Comparison of ENCODE assay signal across 1 cellular context in the genomic region with DNA sequence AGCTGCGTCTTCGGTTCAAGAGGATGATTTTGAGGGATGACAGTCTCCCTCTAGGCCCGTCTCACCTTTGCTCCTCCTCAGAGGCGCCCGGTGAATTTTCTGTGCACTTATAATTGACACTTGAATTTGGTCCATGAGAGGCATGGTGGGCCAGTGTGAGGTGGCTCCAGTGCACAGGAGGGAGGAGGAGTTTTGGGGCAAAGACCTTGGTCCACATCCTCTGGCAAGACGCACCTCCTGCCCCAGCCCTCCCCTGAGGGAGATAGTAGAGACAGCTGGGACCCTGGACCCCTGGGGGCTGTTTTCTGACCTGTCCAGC.
TF ChIP-seq lines count a peak whose summit lies in the region.

No MANE protein-coding gene starts in this region.

TF ChIP-seq in HepG2, 621 proteins besides CTCF, POLR2A, EP300 and RAD21:
- TF ChIP-seq, protein P1, sequence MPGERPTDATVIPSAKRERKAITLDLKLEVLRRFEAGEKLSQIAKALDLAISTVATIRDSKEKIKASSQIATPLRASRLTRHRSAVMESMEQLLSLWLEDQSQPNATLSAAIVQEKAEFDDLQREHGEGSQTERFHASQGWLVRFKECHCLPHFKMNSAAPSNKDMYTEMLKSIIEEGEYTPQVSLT (CRISPR knock-in tag; IDR thresholded peaks at IDR 0.05; ENCODE audit: borderline replicate concordance, low read depth): no peak
- TF ChIP-seq U2AF2 (IDR thresholded peaks at IDR 0.05; ENCODE audit: low read depth, low read length) (no peak), ZFP82 (CRISPR knock-in tag; IDR thresholded peaks at IDR 0.05; ENCODE audit: borderline replicate concordance) (no peak), PLRG1 (conservative IDR thresholded peaks at IDR 0.05) (no peak), ZNF703 (CRISPR knock-in tag; IDR thresholded peaks at IDR 0.05; ENCODE audit: borderline replicate concordance) (no peak)
- TF ChIP-seq, protein P2, sequence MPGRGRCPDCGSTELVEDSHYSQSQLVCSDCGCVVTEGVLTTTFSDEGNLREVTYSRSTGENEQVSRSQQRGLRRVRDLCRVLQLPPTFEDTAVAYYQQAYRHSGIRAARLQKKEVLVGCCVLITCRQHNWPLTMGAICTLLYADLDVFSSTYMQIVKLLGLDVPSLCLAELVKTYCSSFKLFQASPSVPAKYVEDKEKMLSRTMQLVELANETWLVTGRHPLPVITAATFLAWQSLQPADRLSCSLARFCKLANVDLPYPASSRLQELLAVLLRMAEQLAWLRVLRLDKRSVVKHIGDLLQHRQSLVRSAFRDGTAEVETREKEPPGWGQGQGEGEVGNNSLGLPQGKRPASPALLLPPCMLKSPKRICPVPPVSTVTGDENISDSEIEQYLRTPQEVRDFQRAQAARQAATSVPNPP (CRISPR knock-in tag; IDR thresholded peaks at IDR 0.05): no peak
